1 cellular context compared by ENCODE assay signal in the genomic region with DNA sequence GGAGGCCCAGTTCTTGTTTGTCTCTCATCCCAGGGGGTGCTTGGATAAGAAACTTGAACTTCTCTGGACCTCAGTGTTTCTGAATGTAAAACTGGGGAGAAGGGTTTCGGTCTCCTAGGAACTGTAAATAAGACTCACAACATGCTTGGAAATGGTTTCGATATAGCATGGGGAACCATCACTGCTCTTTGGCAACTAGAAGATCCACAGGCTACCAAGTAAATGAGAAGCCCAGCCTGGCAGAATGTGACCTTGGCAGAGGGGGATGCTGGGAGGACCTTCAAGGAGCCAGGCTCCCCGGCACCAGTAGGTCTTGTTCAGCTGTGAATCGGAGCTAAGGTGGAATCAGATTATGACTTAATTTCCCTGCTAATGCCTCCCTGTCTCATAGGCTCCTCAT.
TF ChIP-seq lines count a peak whose summit lies in the region.

No MANE protein-coding gene starts in this region.

TF ChIP-seq in HEK293, 187 proteins besides CTCF, POLR2A, EP300 and RAD21 (continued from another document):
- TF ChIP-seq ZNF449 (tag by site-specific recombination; IDR thresholded peaks at IDR 0.05): peak; percentile 24; the same call in 1 of the 2 replicates
- TF ChIP-seq ZNF555 (tag by site-specific recombination; conservative IDR thresholded peaks at IDR 0.05): no peak
